ENCODE assay signal across 1 cellular context in genomic region chr15:38941399-38941953, GRCh38.
TF ChIP-seq lines count a peak whose summit lies in the region.

No MANE protein-coding gene starts in this region.

TF ChIP-seq in IMR-90, 13 proteins besides CTCF, POLR2A, EP300 and RAD21 (continued from another document):
- TF ChIP-seq NFE2L2 (IDR thresholded peaks at IDR 0.05; ENCODE audit: low read depth, low read length), result no peak
- no peak for TF ChIP-seq MAFK (IDR thresholded peaks at IDR 0.05; ENCODE audit: low read depth, low read length)
- no peak for TF ChIP-seq CHD1 (IDR thresholded peaks at IDR 0.05; ENCODE audit: low read depth, low read length)
- TF ChIP-seq SMC3 (IDR thresholded peaks at IDR 0.05; ENCODE audit: low read depth, low read length), result no peak
- no peak for TF ChIP-seq MAZ (IDR thresholded peaks at IDR 0.05; ENCODE audit: borderline replicate concordance, low read depth, low read length)
- no peak for TF ChIP-seq ELK1 (IDR thresholded peaks at IDR 0.05; ENCODE audit: borderline replicate concordance, low read depth, low read length)
- no peak for TF ChIP-seq USF2 (IDR thresholded peaks at IDR 0.05; ENCODE audit: low read depth, low read length)
- TF ChIP-seq CEBPB (IDR thresholded peaks at IDR 0.05; ENCODE audit: low read depth, low read length), result no peak
